8 cellular contexts compared by ENCODE assay signal in genomic region chr13:100235311-100235901, GRCh38.
A peak's percentile ranks its signal among the peaks of the same experiment; 100 is the strongest.
DNase-seq lines count a peak whose midpoint lies in the region; ATAC-seq and TF ChIP-seq lines count a peak whose summit lies in the region.

No MANE protein-coding gene starts in this region.

- H3K4me3 ChIP-seq in Caco-2 (ENCODE audit: low read depth, low read length) (no peak overlapping the region), tibial nerve (no peak overlapping the region)

- no peaks in the 10 kb centered on the region for H3K9me3 Mint-ChIP-seq in Caco-2 (ENCODE audit: unreplicated experiment)

- CTCF ChIA-PET in Caco-2 (lab: Charles Lee), result interaction anchor here (0.6 to 1.7 kb wide), 16 partner anchors 36 to 740 kb away, joined by 3 to 12 read pairs (median 4); no protein-coding TSS in a partner anchor

- H3K4me1 Mint-ChIP-seq in Caco-2 (ENCODE audit: low read depth, unreplicated experiment), result peaks cover 10% of the 10 kb centered on the region

- H3K36me3 Mint-ChIP-seq in Caco-2 (ENCODE audit: insufficient read depth, unreplicated experiment), result peaks cover 6% of the 10 kb centered on the region

- H3K9me3 ChIP-seq in Caco-2 (no peaks in the 10 kb centered on the region), tibial nerve (no peaks in the 10 kb centered on the region)

- BruUV-seq in Caco-2 (replicated peaks; lab: Mats Ljungman, UMichigan), result no TSS peak

- intact Hi-C loops in Caco-2 (cut with micrococcal nuclease; ENCODE audit: unreplicated experiment), result loop anchor here (1.0 to 5.0 kb wide), 7 partner anchors 137 to 579 kb away; partner anchors contain the start of genes PCCA and ZIC2

- H3K27ac ChIP-seq in tibial nerve, result no peak overlapping the region

- no peak overlapping the region for H3K4me3 Mint-ChIP-seq in Caco-2 (ENCODE audit: unreplicated experiment)

- H3K4me1 ChIP-seq in Caco-2 (peaks cover 19% of the 10 kb centered on the region), tibial nerve (peaks cover 0 to 13% (median 3%) of the 10 kb centered on the region in 4 donors)

- H3K27me3 Mint-ChIP-seq in Caco-2 (ENCODE audit: insufficient read depth, unreplicated experiment), result no peaks in the 10 kb centered on the region

- ATAC-seq in GM21723 (IDR thresholded peaks at IDR 0.05; ENCODE audit: unreplicated experiment) (peak; percentile 56), GM18519 (IDR thresholded peaks at IDR 0.05; ENCODE audit: low FRiP score, unreplicated experiment) (no peak), HG02763 (IDR thresholded peaks at IDR 0.05; ENCODE audit: unreplicated experiment) (no peak)

- DNase-seq in Caco-2 (peak in 1 of 2 experiments; percentile 69), NCI-H2107 (lab: John Stamatoyannopoulos, UW) (peak; percentile 10), amniotic epithelial cell (ENCODE audit: low read depth) (peak; percentile 38), inferior parietal cortex (ENCODE audit: extremely low spot score) (peak; percentile 82), tibial nerve (ENCODE audit: low spot score in 2 of 2) (peak in 1 of 2 donors; percentile 70)

- H3K27me3 ChIP-seq in Caco-2 (replicated peaks; ENCODE audit: control insufficient read depth, insufficient read depth, low read length) (no peaks in the 10 kb centered on the region), tibial nerve (no peaks in the 10 kb centered on the region)

- peak; percentile 67 to 69 for TF ChIP-seq CTCF in Caco-2 (IDR thresholded peaks at IDR 0.05; ENCODE audit: insufficient read depth in 1 of 2, low read depth in 1 of 2, low read length in 1 of 2, severe bottlenecking in 1 of 2, unreplicated experiment in 1 of 2)
- peak; percentile 33 to 63 (median 44) for TF ChIP-seq CTCF in tibial nerve (IDR thresholded peaks at IDR 0.05)

- TF ChIP-seq POLR2A in tibial nerve (IDR thresholded peaks at IDR 0.05), result no peak

- TF ChIP-seq EP300 in tibial nerve (IDR thresholded peaks at IDR 0.05), result peak in 1 of 2 donors; percentile 38

- 15 to 27% methylated on average over 5 of the region's 5 CpGs for WGBS in tibial nerve, 2 donors

- H3K36me3 ChIP-seq in Caco-2 (ENCODE audit: control insufficient read depth, insufficient read depth, low read length), result no peaks in the 10 kb centered on the region; the same call in 1 of the 2 replicates
- H3K36me3 ChIP-seq in tibial nerve, result peaks cover 0 to 5% (median 0%) of the 10 kb centered on the region in 3 donors

- no peak overlapping the region for H3K27ac Mint-ChIP-seq in Caco-2 (ENCODE audit: unreplicated experiment)

- POLR2A ChIA-PET in Caco-2 (lab: Charles Lee), result interaction anchor here (1.0 kb wide), 1 partner anchor 147 kb away, joined by 4 read pairs; the partner anchor contains the start of gene PCCA
